Comparison of ENCODE assay signal across 7 cellular contexts in genomic region chrX:71367396-71367795, GRCh38.
DNase-seq lines count a peak whose midpoint lies in the region; ATAC-seq lines count a peak whose summit lies in the region.

No MANE protein-coding gene starts in this region.

- H3K27me3 ChIP-seq in subcutaneous abdominal adipose tissue (ENCODE audit: control insufficient read depth in 5 of 5, insufficient read depth in 4 of 5, low read length in 5 of 5) = peaks cover 0 to 4% (median 2%) of the 10 kb centered on the region in 5 donors

- ATAC-seq in GM18868 (IDR thresholded peaks at IDR 0.05; ENCODE audit: unreplicated experiment) = no peak
- no peak for ATAC-seq in GM21367 (IDR thresholded peaks at IDR 0.05; ENCODE audit: unreplicated experiment)

- peak overlapping the region in 3 of 5 donors; percentile 56 to 92 (median 86) for H3K9ac ChIP-seq in subcutaneous abdominal adipose tissue (ENCODE audit: low read length in 5 of 5)

- no peaks in the 10 kb centered on the region for H3K9me3 Mint-ChIP-seq in activated naive CD4-positive, alpha-beta T cell treated with anti-CD3 and anti-CD28 coated beads, Interleukin-2, amount 50 U/mL, for 24 hours

- peaks cover 11% of the 10 kb centered on the region for H3K36me3 Mint-ChIP-seq in activated naive CD4-positive, alpha-beta T cell treated with anti-CD3 and anti-CD28 coated beads, Interleukin-2, amount 50 U/mL, for 24 hours

- H3K4me3 Mint-ChIP-seq in activated naive CD4-positive, alpha-beta T cell treated with anti-CD3 and anti-CD28 coated beads, Interleukin-2, amount 50 U/mL, for 24 hours = peak overlapping the region; percentile 98

- peaks cover 4 to 25% (median 18%) of the 10 kb centered on the region in 5 donors for H3K4me1 ChIP-seq in subcutaneous abdominal adipose tissue (ENCODE audit: control insufficient read depth in 5 of 5, insufficient read depth in 5 of 5, low read length in 5 of 5)

- H3K9me3 ChIP-seq in KOPT-K1 (ENCODE audit: insufficient read depth, low read length, poor library complexity, severe bottlenecking) = no peaks in the 10 kb centered on the region
- peaks cover 0 to 6% (median 0%) of the 10 kb centered on the region in 5 donors for H3K9me3 ChIP-seq in subcutaneous abdominal adipose tissue (ENCODE audit: control insufficient read depth in 5 of 5, low read length in 5 of 5)

- H3K27ac Mint-ChIP-seq in activated naive CD4-positive, alpha-beta T cell treated with anti-CD3 and anti-CD28 coated beads, Interleukin-2, amount 50 U/mL, for 24 hours = peak overlapping the region; percentile 97

- peaks cover 38% of the 10 kb centered on the region for H3K4me1 Mint-ChIP-seq in activated naive CD4-positive, alpha-beta T cell treated with anti-CD3 and anti-CD28 coated beads, Interleukin-2, amount 50 U/mL, for 24 hours

- H3K27ac ChIP-seq in KOPT-K1 (ENCODE audit: low read depth, low read length, poor library complexity, severe bottlenecking) = peak overlapping the region; percentile 96
- peak overlapping the region; percentile 88 for H3K27ac ChIP-seq in subcutaneous abdominal adipose tissue (ENCODE audit: low read depth, low read length)

- no peaks in the 10 kb centered on the region for H3K27me3 Mint-ChIP-seq in activated naive CD4-positive, alpha-beta T cell treated with anti-CD3 and anti-CD28 coated beads, Interleukin-2, amount 50 U/mL, for 24 hours

- DNase-seq in left kidney (ENCODE audit: low read depth, low spot score) (peak; percentile 18), SIG-M5 treated with dmso at 0.1 percent for 504 hours (lab: John Stamatoyannopoulos, UW; ENCODE audit: unreplicated experiment) (no peak)

- H3K36me3 ChIP-seq in KOPT-K1 (ENCODE audit: insufficient read depth, low read length) = peaks cover 41% of the 10 kb centered on the region
- H3K36me3 ChIP-seq in subcutaneous abdominal adipose tissue (ENCODE audit: control insufficient read depth in 5 of 5, insufficient read depth in 5 of 5, low read length in 5 of 5) = peaks cover 0 to 13% (median 4%) of the 10 kb centered on the region in 5 donors

- peak overlapping the region; percentile 71 to 94 (median 85) for H3K4me3 ChIP-seq in subcutaneous abdominal adipose tissue (ENCODE audit: low read depth in 1 of 5, low read length in 5 of 5)
